10 cellular contexts compared by ENCODE assay signal in genomic region chr3:192819001-192819569, GRCh38.
A peak's percentile ranks its signal among the peaks of the same experiment; 100 is the strongest.
DNase-seq lines count a peak whose midpoint lies in the region; ATAC-seq and TF ChIP-seq lines count a peak whose summit lies in the region.
"Had no signal": no experiment of that assay in that cellular context is flagged by ENCODE, and none has a peak within 500 bp of the region (broad histone marks: within the 10 kb centered on the region; RNA-seq: fewer than 3 reads in every experiment).

No MANE protein-coding gene starts in this region.

- DNase-seq in DMS53 (lab: John Stamatoyannopoulos, UW) (peak; percentile 9), DMS53 treated with DMSO at 0.1 percent for 48 hours (lab: John Stamatoyannopoulos, UW; ENCODE audit: unreplicated experiment) (no peak), LHCN-M2 (ENCODE audit: low read depth) (peak; percentile 74), amniotic stem cell (lab: John Stamatoyannopoulos, UW) (peak; percentile 33), psoas muscle (no peak), H7 (no peak), SK-N-DZ (ENCODE audit: low spot score) (no peak), ovary (no peak)

- peak; percentile 70 to 78 (median 74) for ATAC-seq in psoas muscle

- no peak for TF ChIP-seq EP300 in ovary (IDR thresholded peaks at IDR 0.05)

- H3K27ac ChIP-seq in psoas muscle: no peak overlapping the region
- no peak overlapping the region for H3K27ac ChIP-seq in ovary
- H3K27ac ChIP-seq: 22Rv1, parathyroid adenoma had no signal

- H3K4me1 ChIP-seq in psoas muscle (no peaks in the 10 kb centered on the region), ovary (ENCODE audit: insufficient read depth) (peaks cover 2% of the 10 kb centered on the region)

- no peaks in the 10 kb centered on the region for H3K27me3 ChIP-seq in psoas muscle (ENCODE audit: insufficient read depth in 3 of 3, low read length in 2 of 3)
- H3K27me3 ChIP-seq in H7 (ENCODE audit: control insufficient read depth, insufficient read depth, low read length): no peaks in the 10 kb centered on the region
- H3K27me3 ChIP-seq in ovary: no peaks in the 10 kb centered on the region

- TF ChIP-seq CTCF in psoas muscle (IDR thresholded peaks at IDR 0.05) (no peak), ovary (IDR thresholded peaks at IDR 0.05) (no peak)

- intact Hi-C loops in psoas muscle (cut with DNase I) (loop anchor here (2.0 to 5.0 kb wide), 3 partner anchors 98 to 753 kb away; partner anchors contain the start of gene MB21D2 (in 2 of the 2)), ovary (cut with DNase I) (loop anchor here (2.0 to 10.0 kb wide), 5 partner anchors 100 to 756 kb away; no protein-coding TSS in a partner anchor)

- 76 to 78% (median 76%) methylated on average over 7 of the region's 7 CpGs for WGBS in psoas muscle, 3 donors
- WGBS in ovary, 3 donors: 64 to 70% (median 66%) methylated on average over 7 of the region's 7 CpGs

- TF ChIP-seq POLR2A in ovary (IDR thresholded peaks at IDR 0.05): no peak

- no peaks in the 10 kb centered on the region for H3K36me3 ChIP-seq in psoas muscle (ENCODE audit: insufficient read depth in 1 of 2, low read depth in 1 of 2)
- H3K36me3 ChIP-seq in H7 (replicated peaks; ENCODE audit: control insufficient read depth, insufficient read depth, low read length): no peaks in the 10 kb centered on the region
- no peaks in the 10 kb centered on the region for H3K36me3 ChIP-seq in ovary

- H3K9me3 ChIP-seq in psoas muscle (no peaks in the 10 kb centered on the region), ovary (no peaks in the 10 kb centered on the region)

- H3K4me3 ChIP-seq in psoas muscle (no peak overlapping the region), H7 (ENCODE audit: insufficient read depth, low read depth, low read length) (no peak overlapping the region), ovary (no peak overlapping the region)

Comparison
In these comparisons a context has a peak if more than half of its experiments do, and no peak if none do; other contexts are left out.
1. DNase-seq: peak in DMS53 (single experiment), LHCN-M2 (single experiment) and amniotic stem cell (single experiment); none in DMS53 treated with DMSO at 0.1 percent for 48 hours (single experiment), psoas muscle (0 of 2), H7 (single experiment), SK-N-DZ (single experiment) and ovary (0 of 5).